Comparison of ENCODE assay signal across 10 cellular contexts in the genomic region with DNA sequence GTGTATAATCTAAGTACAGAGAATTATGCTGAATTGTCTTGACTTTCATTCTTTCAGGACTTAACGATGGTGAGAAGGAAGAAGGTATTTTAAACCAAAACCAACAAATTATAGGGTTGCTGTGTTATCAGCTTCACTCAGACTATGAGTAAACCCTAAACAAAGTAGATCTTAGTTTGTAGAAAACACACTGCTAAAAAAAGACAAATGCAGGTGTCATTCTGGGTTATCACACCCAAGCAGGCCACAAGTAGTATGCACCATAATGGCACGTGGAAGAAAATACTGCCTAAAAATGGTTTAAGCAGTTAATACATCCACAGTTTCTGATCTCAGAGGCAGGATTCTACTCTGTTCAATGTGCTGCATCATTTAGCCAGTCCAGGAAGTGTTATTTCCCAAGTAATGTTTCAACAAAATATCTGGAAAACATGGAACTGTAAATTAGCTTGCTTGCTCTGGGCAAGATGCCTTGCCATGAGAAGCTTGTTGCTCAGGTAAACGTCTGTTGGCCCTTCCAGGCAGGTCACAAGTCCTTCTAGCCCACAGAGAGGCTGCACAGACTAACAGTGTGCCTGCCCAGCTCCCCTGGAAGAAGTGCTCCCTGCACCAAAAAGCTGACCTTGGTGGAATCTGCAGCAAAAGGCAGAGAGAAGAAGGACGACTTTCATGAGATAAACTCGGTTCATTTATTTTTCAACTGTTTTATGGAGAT. TPM values are rescaled to one million over a fixed set of nuclear protein-coding genes. Genes with fewer than 3 reads are reported as not detected.
DNase-seq lines count a peak whose midpoint lies in the region; ATAC-seq and TF ChIP-seq lines count a peak whose summit lies in the region.
"Had no signal": no experiment of that assay in that cellular context is flagged by ENCODE, and none has a peak within 500 bp of the region (broad histone marks: within the 10 kb centered on the region; RNA-seq: fewer than 3 reads in every experiment).

No MANE protein-coding gene starts in this region.

- H4K20me1 ChIP-seq in OCI-LY1 (ENCODE audit: insufficient read depth, low read length): no peaks in the 10 kb centered on the region
- no peaks in the 10 kb centered on the region for H4K20me1 ChIP-seq in osteoblast (ENCODE audit: insufficient read depth, low read length)

- H3K4me2 ChIP-seq in OCI-LY1 (ENCODE audit: low read length): peak overlapping the region; percentile 57
- no peak overlapping the region for H3K4me2 ChIP-seq in osteoblast (ENCODE audit: insufficient read depth, low read length)

- peak; percentile 30 for ATAC-seq in GM18519 (IDR thresholded peaks at IDR 0.05; ENCODE audit: low FRiP score, unreplicated experiment)
- peak; percentile 45 for ATAC-seq in GM21723 (IDR thresholded peaks at IDR 0.05; ENCODE audit: unreplicated experiment)
- ATAC-seq in HG03457 (IDR thresholded peaks at IDR 0.05; ENCODE audit: unreplicated experiment): no peak
- no peak for ATAC-seq in left colon

- peak overlapping the region; percentile 42 for H3K9ac ChIP-seq in OCI-LY1 (ENCODE audit: low read length)

- no peaks in the 10 kb centered on the region; the same call in 1 of the 2 replicates for H3F3A ChIP-seq in OCI-LY1 (ENCODE audit: insufficient read depth, low read length)

- no peak for TF ChIP-seq CTCF in OCI-LY1 (IDR thresholded peaks at IDR 0.05; ENCODE audit: low read length)
- TF ChIP-seq CTCF in osteoblast (IDR thresholded peaks at IDR 0.05; ENCODE audit: extremely low read depth, low read depth, low read length): no peak

- H3K4me3 ChIP-seq in OCI-LY1 (ENCODE audit: low read depth, low read length, poor library complexity, severe bottlenecking) (peak overlapping the region; percentile 26), osteoblast (ENCODE audit: insufficient read depth, low read length) (no peak overlapping the region)
- H3K4me3 ChIP-seq: testis had no signal

- peak overlapping the region; percentile 90 for H3K27ac ChIP-seq in OCI-LY1 (ENCODE audit: low read depth, low read length, poor library complexity, severe bottlenecking)
- H3K27ac ChIP-seq in osteoblast (ENCODE audit: low read depth, low read length): no peak overlapping the region
- H3K27ac ChIP-seq: testis had no signal

- H3K9me3 ChIP-seq in OCI-LY1 (ENCODE audit: low read length) (no peaks in the 10 kb centered on the region), osteoblast (ENCODE audit: low read depth, low read length) (no peaks in the 10 kb centered on the region)
- H3K9me3 ChIP-seq: testis had no signal

- H3K27me3 ChIP-seq in OCI-LY1 (ENCODE audit: insufficient read depth, low read length) (no peaks in the 10 kb centered on the region), osteoblast (ENCODE audit: insufficient read depth, low read length) (no peaks in the 10 kb centered on the region)
- H3K27me3 ChIP-seq: testis had no signal

- intact Hi-C loops in left colon (cut with DNase I, micrococcal nuclease): no loop called here

- H3K4me1 ChIP-seq in OCI-LY1 (ENCODE audit: insufficient read depth, low read length, severe bottlenecking) (peaks cover 76% of the 10 kb centered on the region), osteoblast (ENCODE audit: insufficient read depth, low read length) (peaks cover 4% of the 10 kb centered on the region)

- DNase-seq in osteoblast (ENCODE audit: insufficient read length, low spot score, missing footprints) (peak; percentile 68), foreskin melanocyte (no peak), inferior parietal cortex (ENCODE audit: extremely low spot score) (no peak), left colon (no peak)
- DNase-seq: activated CD4-positive, alpha-beta T cell treated with anti-CD3 and anti-CD28 coated beads, Interleukin-2, amount 50 U/mL, for 4 hours; testis had no signal

- H3K9me2 ChIP-seq in OCI-LY1 (ENCODE audit: low read depth, low read length): no peaks in the 10 kb centered on the region

- H3K36me3 ChIP-seq in OCI-LY1 (ENCODE audit: insufficient read depth, low read length): no peaks in the 10 kb centered on the region
- no peaks in the 10 kb centered on the region for H3K36me3 ChIP-seq in osteoblast (ENCODE audit: insufficient read depth, low read length)

- H3K79me2 ChIP-seq in OCI-LY1 (ENCODE audit: insufficient read depth, low read length) (peaks cover 84% of the 10 kb centered on the region), osteoblast (ENCODE audit: insufficient read depth, low read length) (peaks cover 26% of the 10 kb centered on the region)

- no peak overlapping the region for H2AFZ ChIP-seq in OCI-LY1 (ENCODE audit: low read length)
- H2AFZ ChIP-seq in osteoblast (ENCODE audit: low read length): no peak overlapping the region

RNA-seq across cellular contexts. Expression of gene DIPK1A, which starts 4.1 kb away (rescaled TPM):
- total RNA-seq in osteoblast (29.0 and 29.8 TPM in 2 replicates), left colon (10 to 100 TPM; 14.0 to 16.5 TPM)

Comparison
In these comparisons a context has a peak if more than half of its experiments do, and no peak if none do; other contexts are left out.
1. ATAC-seq: peak in GM18519 (single experiment) and GM21723 (single experiment); none in HG03457 (single experiment) and left colon (single experiment).